ENCODE assay signal across 9 cellular contexts in the genomic region with DNA sequence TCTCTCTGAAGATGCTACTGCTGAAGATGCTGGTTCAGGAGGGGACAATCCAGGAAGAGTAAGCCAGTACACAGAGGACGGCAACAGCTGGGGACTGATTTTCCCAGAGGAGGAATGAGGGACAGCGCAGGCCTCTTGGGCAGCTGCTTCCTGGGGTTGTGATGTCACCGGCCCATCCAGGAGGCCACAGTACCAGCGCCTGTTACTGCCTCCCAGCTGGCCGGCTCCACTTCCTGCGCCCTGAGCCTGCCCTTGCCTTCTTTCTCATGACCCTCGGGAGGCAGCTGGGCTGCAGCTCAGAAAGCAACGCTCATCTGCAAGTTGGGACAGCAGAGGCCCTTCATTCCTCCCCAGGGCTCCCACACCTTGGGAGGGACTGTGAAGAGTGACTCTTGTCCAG. TPM values are rescaled to one million over a fixed set of nuclear protein-coding genes. Genes with fewer than 3 reads are reported as not detected.
DNase-seq lines count a peak whose midpoint lies in the region; ATAC-seq and TF ChIP-seq lines count a peak whose summit lies in the region.
"Had no signal": no experiment of that assay in that cellular context is flagged by ENCODE, and none has a peak within 500 bp of the region (broad histone marks: within the 10 kb centered on the region; RNA-seq: fewer than 3 reads in every experiment).

No MANE protein-coding gene starts in this region.

- no peaks in the 10 kb centered on the region for H3K36me3 Mint-ChIP-seq in activated T-cell treated with anti-CD3 and anti-CD28 coated beads, Interleukin-2, amount 50 U/mL, for 24 hours (ENCODE audit: low read depth)

- no peak overlapping the region for H3K4me3 ChIP-seq in Karpas-422 (ENCODE audit: low read length)
- H3K4me3 ChIP-seq in skeletal muscle satellite cell (ENCODE audit: low read length), result peak overlapping the region; percentile 37

- no peak overlapping the region for H3K27ac Mint-ChIP-seq in activated T-cell treated with anti-CD3 and anti-CD28 coated beads, Interleukin-2, amount 50 U/mL, for 24 hours

- no peak overlapping the region for H3K9ac ChIP-seq in Karpas-422 (ENCODE audit: low read length)
- peak overlapping the region; percentile 63 for H3K9ac ChIP-seq in skeletal muscle satellite cell (ENCODE audit: low read depth, low read length)

- H3K9me3 ChIP-seq in Karpas-422 (ENCODE audit: low read length), result no peaks in the 10 kb centered on the region
- no peaks in the 10 kb centered on the region for H3K9me3 ChIP-seq in skeletal muscle satellite cell (replicated peaks; ENCODE audit: low read length)

- H3K4me1 ChIP-seq in Karpas-422 (ENCODE audit: low read length), result peaks cover 41% of the 10 kb centered on the region
- peaks cover 51% of the 10 kb centered on the region for H3K4me1 ChIP-seq in skeletal muscle satellite cell (ENCODE audit: control insufficient read depth, insufficient read depth, low read length)

- no peaks in the 10 kb centered on the region for H3K27me3 Mint-ChIP-seq in activated T-cell treated with anti-CD3 and anti-CD28 coated beads, Interleukin-2, amount 50 U/mL, for 24 hours

- TF ChIP-seq CTCF in omental fat pad (IDR thresholded peaks at IDR 0.05), result no peak

- no peaks in the 10 kb centered on the region for H3K27me3 ChIP-seq in Karpas-422 (ENCODE audit: low read length)
- no peaks in the 10 kb centered on the region for H3K27me3 ChIP-seq in skeletal muscle satellite cell (ENCODE audit: control insufficient read depth, insufficient read depth, low read length)

- H3K4me3 Mint-ChIP-seq in activated T-cell treated with anti-CD3 and anti-CD28 coated beads, Interleukin-2, amount 50 U/mL, for 24 hours, result no peak overlapping the region

- H3K9me2 ChIP-seq in Karpas-422 (replicated peaks; ENCODE audit: insufficient read depth, low read length), result no peaks in the 10 kb centered on the region

- H2AFZ ChIP-seq in Karpas-422 (ENCODE audit: low read length), result peak overlapping the region; percentile 69

- H3K4me2 ChIP-seq in Karpas-422 (ENCODE audit: low read depth, low read length, poor library complexity, severe bottlenecking) (no peak overlapping the region), skeletal muscle satellite cell (ENCODE audit: low read length) (peak overlapping the region; percentile 57)

- H4K20me1 ChIP-seq in Karpas-422 (ENCODE audit: insufficient read depth, low read depth, low read length), result no peaks in the 10 kb centered on the region

- DNase-seq in Karpas-422, result no peak
- peak; percentile 77 for DNase-seq in brain pericyte (ENCODE audit: low read depth, low spot score)
- DNase-seq in left kidney (ENCODE audit: low read depth, low spot score), result peak; percentile 72
- no peak for DNase-seq in omental fat pad (ENCODE audit: low spot score)
- DNase-seq in activated T-cell treated with anti-CD3 and anti-CD28 coated beads, Interleukin-2, amount 50 U/mL, for 24 hours, result no peak
- DNase-seq in SKM-1 (lab: John Stamatoyannopoulos, UW; ENCODE audit: unreplicated experiment), result no peak
- DNase-seq: NCI-H526 had no signal

- no peaks in the 10 kb centered on the region for H3K79me2 ChIP-seq in Karpas-422 (ENCODE audit: low read length)

- H3K36me3 ChIP-seq in Karpas-422 (ENCODE audit: insufficient read depth, low read length) (no peaks in the 10 kb centered on the region), skeletal muscle satellite cell (ENCODE audit: insufficient read depth, low read length) (no peaks in the 10 kb centered on the region)

- H3K27ac ChIP-seq in Karpas-422 (ENCODE audit: low read length), result no peak overlapping the region

- peaks cover 40% of the 10 kb centered on the region for H3K4me1 Mint-ChIP-seq in activated T-cell treated with anti-CD3 and anti-CD28 coated beads, Interleukin-2, amount 50 U/mL, for 24 hours (ENCODE audit: low read depth)

- ATAC-seq in omental fat pad (ENCODE audit: low FRiP score) (no peak), GM21447 (IDR thresholded peaks at IDR 0.05; ENCODE audit: unreplicated experiment) (no peak)

- no peaks in the 10 kb centered on the region for H3K9me3 Mint-ChIP-seq in activated T-cell treated with anti-CD3 and anti-CD28 coated beads, Interleukin-2, amount 50 U/mL, for 24 hours

RNA-seq across cellular contexts. Expression of a gene that starts 21.9 kb away (rescaled TPM):
- 32.0 and 33.0 TPM in 2 replicates for total RNA-seq in Karpas-422 (2014; rRNA removed; shearing (Covaris generic); ENCODE audit: low replicate concordance)
- total RNA-seq in skeletal muscle satellite cell (2012; rRNA removed), result 81.5 and 145 TPM in 2 replicates
- 100 to 1,000 TPM; 134 to 322 (median 179) TPM for total RNA-seq in omental fat pad

RNA-seq across cellular contexts. Expression of a gene that starts 50.2 kb away (rescaled TPM):
- 6.6 and 8.0 TPM in 2 replicates for total RNA-seq in Karpas-422 (2014; rRNA removed; shearing (Covaris generic); ENCODE audit: low replicate concordance)
- total RNA-seq in skeletal muscle satellite cell (2012; rRNA removed), result 1.5 TPM in 2 replicates
- 1 to 10 TPM in 1 of 4 donors, under 1 TPM in 3; 0.31 to 1.5 (median 0.46) TPM for total RNA-seq in omental fat pad

Comparison
In these comparisons a context has a peak if more than half of its experiments do, and no peak if none do; other contexts are left out.
1. DNase-seq: peak in brain pericyte (single experiment) and left kidney (single experiment); none in Karpas-422 (single experiment), omental fat pad (single experiment), activated T-cell treated with anti-CD3 and anti-CD28 coated beads, Interleukin-2, amount 50 U/mL, for 24 hours (single experiment) and SKM-1 (single experiment).